7 cellular contexts compared by ENCODE assay signal in the genomic region with DNA sequence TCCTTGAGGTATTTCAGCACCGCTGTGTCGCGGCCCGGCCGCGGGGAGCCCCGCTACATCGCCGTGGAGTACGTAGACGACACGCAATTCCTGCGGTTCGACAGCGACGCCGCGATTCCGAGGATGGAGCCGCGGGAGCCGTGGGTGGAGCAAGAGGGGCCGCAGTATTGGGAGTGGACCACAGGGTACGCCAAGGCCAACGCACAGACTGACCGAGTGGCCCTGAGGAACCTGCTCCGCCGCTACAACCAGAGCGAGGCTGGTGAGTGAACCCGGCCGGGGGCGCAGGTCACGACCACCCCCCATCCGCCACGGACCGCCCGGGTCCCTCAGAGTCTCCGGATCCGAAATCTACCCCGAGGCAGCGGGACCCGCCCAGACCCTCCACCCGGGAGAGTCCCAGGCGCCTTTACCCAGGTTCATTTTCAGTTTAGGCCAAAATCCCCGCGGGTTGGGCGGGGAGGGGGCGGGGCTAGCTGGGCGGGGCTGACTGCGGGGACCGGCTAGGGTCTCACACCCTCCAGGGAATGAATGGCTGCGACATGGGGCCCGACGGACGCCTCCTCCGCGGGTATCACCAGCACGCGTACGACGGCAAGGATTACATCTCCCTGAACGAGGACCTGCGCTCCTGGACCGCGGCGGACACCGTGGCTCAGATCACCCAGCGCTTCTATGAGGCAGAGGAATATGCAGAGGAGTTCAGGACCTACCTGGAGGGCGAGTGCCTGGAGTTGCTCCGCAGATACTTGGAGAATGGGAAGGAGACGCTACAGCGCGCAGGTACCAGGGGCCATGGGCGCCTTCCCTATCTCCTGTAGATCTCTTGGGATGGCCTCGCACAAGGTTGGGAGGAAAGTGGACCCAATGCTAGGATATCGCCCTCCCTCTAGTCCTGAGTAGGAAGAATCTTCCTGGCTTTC. TPM values are rescaled to one million over a fixed set of nuclear protein-coding genes. Genes with fewer than 3 reads are reported as not detected.
DNase-seq lines count a peak whose midpoint lies in the region; ATAC-seq, FAIRE-seq and TF ChIP-seq lines count a peak whose summit lies in the region.

No MANE protein-coding gene starts in this region.

- H3K9me3 Mint-ChIP-seq in IgD-negative memory B cell (no peaks in the 10 kb centered on the region), type B pancreatic cell (no peaks in the 10 kb centered on the region)

- H3K36me3 ChIP-seq in pancreas = no peaks in the 10 kb centered on the region

- no peak for FAIRE-seq in pancreas (lab: Jason Lieb, UNC)

- intact Hi-C loops in pancreas (cut with DNase I) = no loop called here

- peaks cover 30 to 41% (median 31%) of the 10 kb centered on the region in 3 donors for H3K4me1 Mint-ChIP-seq in IgD-negative memory B cell
- H3K4me1 Mint-ChIP-seq in type B pancreatic cell (ENCODE audit: unreplicated experiment) = no peaks in the 10 kb centered on the region

- ATAC-seq in pancreas = peak; percentile 57 to 78 (median 70)

- TF ChIP-seq CTCF in foreskin fibroblast (IDR thresholded peaks at IDR 0.05; ENCODE audit: low read depth, low read length) (peak; percentile 7), pancreas (IDR thresholded peaks at IDR 0.05) (no peak), type B pancreatic cell (conservative IDR thresholded peaks at IDR 0.05) (no peak)

- H3K4me1 ChIP-seq in pancreas = no peaks in the 10 kb centered on the region

- H3K27me3 Mint-ChIP-seq in IgD-negative memory B cell (no peaks in the 10 kb centered on the region), type B pancreatic cell (peaks cover 82% of the 10 kb centered on the region)

- peak; percentile 25 for DNase-seq in GM19240 (ENCODE audit: insufficient read length, low spot score)
- DNase-seq in activated T-helper 1 cell treated with Interleukin-2 at 50 U/mL for 16 hours (ENCODE audit: low read depth) = peak; percentile 58
- peak in 1 of 2 donors; percentile 23 for DNase-seq in foreskin fibroblast
- DNase-seq in pancreas = peak in 4 of 6 donors; percentile 35 to 75 (median 61)
- DNase-seq in type B pancreatic cell (ENCODE audit: extremely low spot score, unreplicated experiment) = no peak
- DNase-seq in HUDEP-2 (lab: John Stamatoyannopoulos, UW; ENCODE audit: unreplicated experiment in 76 of 76) = no peak

- H3K36me3 Mint-ChIP-seq in IgD-negative memory B cell = peaks cover 4% of the 10 kb centered on the region
- H3K36me3 Mint-ChIP-seq in type B pancreatic cell = no peaks in the 10 kb centered on the region

- no peaks in the 10 kb centered on the region for H3K9me3 ChIP-seq in pancreas

- H3K4me3 Mint-ChIP-seq in IgD-negative memory B cell (peak overlapping the region; percentile 93 to 99 (median 98)), type B pancreatic cell (peak overlapping the region; percentile 77)

- peak overlapping the region; percentile 97 to 98 (median 98) for H3K27ac Mint-ChIP-seq in IgD-negative memory B cell
- H3K27ac Mint-ChIP-seq in type B pancreatic cell = no peak overlapping the region

- no peaks in the 10 kb centered on the region for H3K27me3 ChIP-seq in pancreas

- H3K4me3 ChIP-seq in foreskin fibroblast (ENCODE audit: low read depth in 1 of 2, low read length in 2 of 2) (peak overlapping the region; percentile 55 to 65), pancreas (peak overlapping the region; percentile 64 to 79 (median 74))

- H3K27ac ChIP-seq in pancreas = peak overlapping the region in 3 of 4 donors; percentile 13 to 70 (median 55)

- 7 to 8% methylated on average over 74 to 76 of the region's 76 CpGs for WGBS in pancreas, 2 donors

RNA-seq across cellular contexts. Expression of a gene that starts 0.7 kb away (rescaled TPM):
- 393 TPM for polyA plus RNA-seq in IgD-negative memory B cell
- total RNA-seq in pancreas = 10 to 100 TPM in 4 of 6 donors, 1 to 10 TPM in 2; 6.1 to 33.8 (median 12.7) TPM
- polyA plus RNA-seq in pancreas = 10 to 100 TPM; 30.1 to 72.6 TPM
- 2.8 and 13.2 TPM in 2 replicates for total RNA-seq in type B pancreatic cell (ENCODE audit: low replicate concordance)

RNA-seq across cellular contexts. Expression of a gene that starts 43.0 kb away (rescaled TPM):
- polyA plus RNA-seq in IgD-negative memory B cell (1.3 TPM), pancreas (1 to 10 TPM in 1 of 2 donors, not detected in 1; 1.1 TPM)
- total RNA-seq in pancreas (under 1 TPM in 2 of 6 donors, not detected in 4; 0.09 to 0.12 TPM), type B pancreatic cell (ENCODE audit: low replicate concordance) (not detected in 2 replicates)

Comparison
In these comparisons a context has a peak if more than half of its experiments do, and no peak if none do; other contexts are left out.
1. DNase-seq: peak in GM19240 (single experiment), activated T-helper 1 cell treated with Interleukin-2 at 50 U/mL for 16 hours (single experiment) and pancreas (4 of 6); none in type B pancreatic cell (single experiment) and HUDEP-2 (0 of 76).